Comparison of ENCODE assay signal across 10 cellular contexts in the genomic region with DNA sequence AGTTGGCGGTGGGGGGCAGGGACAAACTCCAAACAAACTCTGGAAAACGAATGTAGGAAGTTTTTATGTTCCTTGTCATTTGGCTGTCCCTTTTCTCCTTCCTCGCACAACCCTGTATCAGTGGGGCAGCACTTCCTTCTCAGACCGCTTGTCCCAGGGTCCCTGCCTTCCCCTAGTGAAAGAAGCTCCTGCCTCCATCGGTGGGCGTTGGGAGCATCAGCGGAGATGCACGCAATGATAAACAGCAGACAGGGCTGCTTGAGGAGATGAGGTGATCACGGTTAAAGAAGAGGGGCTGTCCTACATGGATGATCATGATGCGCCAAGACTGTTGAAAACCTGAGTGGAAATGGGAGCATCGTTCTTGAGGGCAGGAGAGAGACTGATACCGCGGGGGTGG. TPM values are rescaled to one million over a fixed set of nuclear protein-coding genes. Genes with fewer than 3 reads are reported as not detected.
DNase-seq lines count a peak whose midpoint lies in the region; ATAC-seq and TF ChIP-seq lines count a peak whose summit lies in the region.
"Had no signal": no experiment of that assay in that cellular context is flagged by ENCODE, and none has a peak within 500 bp of the region (broad histone marks: within the 10 kb centered on the region; RNA-seq: fewer than 3 reads in every experiment).

No MANE protein-coding gene starts in this region.

- no peaks in the 10 kb centered on the region for H3K36me3 Mint-ChIP-seq in WTC11
- H3K36me3 Mint-ChIP-seq in activated CD4-positive, alpha-beta T cell treated with anti-CD3 and anti-CD28 coated beads, Interleukin-2, amount 10 ng/mL, durations not matched to agents 24 days and 14 days (ENCODE audit: low read depth), result no peaks in the 10 kb centered on the region

- peaks cover 2% of the 10 kb centered on the region; the same call in 1 of the 2 replicates for H3K27me3 Mint-ChIP-seq in WTC11 (ENCODE audit: low read depth)
- H3K27me3 Mint-ChIP-seq in activated CD4-positive, alpha-beta T cell treated with anti-CD3 and anti-CD28 coated beads, Interleukin-2, amount 10 ng/mL, durations not matched to agents 24 days and 14 days, result peaks cover 19% of the 10 kb centered on the region

- H3K9me3 Mint-ChIP-seq in WTC11, result no peaks in the 10 kb centered on the region
- H3K9me3 Mint-ChIP-seq in activated CD4-positive, alpha-beta T cell treated with anti-CD3 and anti-CD28 coated beads, Interleukin-2, amount 10 ng/mL, durations not matched to agents 24 days and 14 days, result no peaks in the 10 kb centered on the region
- H3K9me3 Mint-ChIP-seq: central memory CD8-positive, alpha-beta T cell had no signal

- peak; percentile 29 for ATAC-seq in WTC11
- no peak for ATAC-seq in HG03342 (IDR thresholded peaks at IDR 0.05; ENCODE audit: unreplicated experiment)
- no peak for ATAC-seq in GM18517 (IDR thresholded peaks at IDR 0.05; ENCODE audit: unreplicated experiment)

- H3K27me3 ChIP-seq in osteoblast (ENCODE audit: insufficient read depth, low read length) (no peaks in the 10 kb centered on the region), uterus (no peaks in the 10 kb centered on the region)

- peak overlapping the region; percentile 83 for H3K27ac ChIP-seq in osteoblast (ENCODE audit: low read depth, low read length)
- peak overlapping the region; percentile 88 to 90 for H3K27ac ChIP-seq in uterus

- intact Hi-C loops in uterus (cut with DNase I; ENCODE audit: low total_unique reads), result loop anchor here (5.0 kb wide), 1 partner anchor 46 kb away; a partner anchor contains a TSS
- intact Hi-C loops in activated CD4-positive, alpha-beta T cell treated with anti-CD3 and anti-CD28 coated beads, Interleukin-2, amount 10 ng/mL, durations not matched to agents 24 days and 14 days (cut with micrococcal nuclease), result no loop called here

- peak overlapping the region; percentile 89 for H2AFZ ChIP-seq in osteoblast (ENCODE audit: low read length)

- no peaks in the 10 kb centered on the region for H4K20me1 ChIP-seq in osteoblast (ENCODE audit: insufficient read depth, low read length)

- peaks cover 17% of the 10 kb centered on the region for H3K4me1 Mint-ChIP-seq in WTC11
- no peaks in the 10 kb centered on the region for H3K4me1 Mint-ChIP-seq in activated CD4-positive, alpha-beta T cell treated with anti-CD3 and anti-CD28 coated beads, Interleukin-2, amount 10 ng/mL, durations not matched to agents 24 days and 14 days
- H3K4me1 Mint-ChIP-seq: central memory CD8-positive, alpha-beta T cell had no signal

- peaks cover 31% of the 10 kb centered on the region for H3K4me1 ChIP-seq in osteoblast (ENCODE audit: insufficient read depth, low read length)
- peaks cover 0 to 6% of the 10 kb centered on the region in 2 donors for H3K4me1 ChIP-seq in uterus

- peak overlapping the region; percentile 89 for H3K4me2 ChIP-seq in osteoblast (ENCODE audit: insufficient read depth, low read length)

- CTCF ChIA-PET in WTC11 (lab: Charles Lee), result interaction anchor here (0.6 to 3.2 kb wide), 16 partner anchors 9 to 192 kb away, joined by 3 to 48 read pairs (median 5); a partner anchor contains a TSS

- H3K4me3 ChIP-seq in foreskin fibroblast (ENCODE audit: low read depth in 1 of 2, low read length in 2 of 2) (peak overlapping the region; percentile 47 to 78), osteoblast (ENCODE audit: insufficient read depth, low read length) (peak overlapping the region; percentile 69), uterus (peak overlapping the region; percentile 40 to 49)

- H3K79me2 ChIP-seq in osteoblast (ENCODE audit: insufficient read depth, low read length), result no peaks in the 10 kb centered on the region

- no peak for TF ChIP-seq CTCF in WTC11 (IDR thresholded peaks at IDR 0.05)
- TF ChIP-seq CTCF in foreskin fibroblast (IDR thresholded peaks at IDR 0.05; ENCODE audit: low read depth, low read length), result no peak
- no peak for TF ChIP-seq CTCF in osteoblast (IDR thresholded peaks at IDR 0.05; ENCODE audit: extremely low read depth, low read depth, low read length)
- no peak for TF ChIP-seq CTCF in uterus (IDR thresholded peaks at IDR 0.05)

- TF ChIP-seq POLR2A in uterus (IDR thresholded peaks at IDR 0.05), result no peak

- H3K4me3 Mint-ChIP-seq in WTC11, result no peak overlapping the region
- H3K4me3 Mint-ChIP-seq in activated CD4-positive, alpha-beta T cell treated with anti-CD3 and anti-CD28 coated beads, Interleukin-2, amount 10 ng/mL, durations not matched to agents 24 days and 14 days, result no peak overlapping the region
- H3K4me3 Mint-ChIP-seq: central memory CD8-positive, alpha-beta T cell had no signal

- POLR2A ChIA-PET in WTC11 (lab: Charles Lee), result interaction anchor here (1.7 kb wide), 1 partner anchor 47 kb away, joined by 7 read pairs; no protein-coding TSS in a partner anchor

- H3K27ac Mint-ChIP-seq in WTC11, result no peak overlapping the region
- no peak overlapping the region for H3K27ac Mint-ChIP-seq in activated CD4-positive, alpha-beta T cell treated with anti-CD3 and anti-CD28 coated beads, Interleukin-2, amount 10 ng/mL, durations not matched to agents 24 days and 14 days

- DNase-seq in WTC11 (ENCODE audit: low spot score) (no peak), foreskin fibroblast (peak in 1 of 2 donors; percentile 22), osteoblast (ENCODE audit: insufficient read length, low spot score, missing footprints) (no peak), uterus (peak in 1 of 2 donors; percentile 36)
- no peak for DNase-seq in activated CD4-positive, alpha-beta T cell treated with anti-CD3 and anti-CD28 coated beads, Interleukin-2, amount 10 ng/mL, durations not matched to agents 24 days and 14 days
- DNase-seq: DND-41; stimulated activated naive CD4-positive, alpha-beta T cell had no signal

- no peaks in the 10 kb centered on the region for H3K9me3 ChIP-seq in osteoblast (ENCODE audit: low read depth, low read length)
- H3K9me3 ChIP-seq in uterus, result no peaks in the 10 kb centered on the region

- H3K36me3 ChIP-seq in osteoblast (ENCODE audit: insufficient read depth, low read length) (peaks cover 4% of the 10 kb centered on the region), uterus (no peaks in the 10 kb centered on the region)

TF ChIP-seq in WTC11, 78 proteins besides CTCF, POLR2A, EP300 and RAD21:
- TF ChIP-seq ELF4 (CRISPR knock-in tag; IDR thresholded peaks at IDR 0.05; ENCODE audit: low read depth), result no peak

RNA-seq across cellular contexts. Expression of a gene that starts 0.6 kb away (rescaled TPM):
- total RNA-seq in WTC11 (2021), result 6.2 to 8.8 TPM (median 7.6 TPM) in 3 replicates
- total RNA-seq in osteoblast, result 443 and 478 TPM in 2 replicates
- total RNA-seq in uterus, result 100 to 1,000 TPM; 172 to 554 (median 468) TPM
- 1.9 and 2.6 TPM in 2 replicates for total RNA-seq in activated CD4-positive, alpha-beta T cell treated with anti-CD3 and anti-CD28 coated beads, Interleukin-2, amount 10 ng/mL, durations not matched to agents 24 days and 14 days

RNA-seq across cellular contexts. Expression of a gene that starts 31.1 kb away (rescaled TPM):
- total RNA-seq in WTC11 (2021), result 8.4 to 9.8 TPM (median 8.9 TPM) in 3 replicates
- 313 and 330 TPM in 2 replicates for total RNA-seq in osteoblast
- 100 to 1,000 TPM; 128 to 571 (median 411) TPM for total RNA-seq in uterus
- 1.4 and 2.5 TPM in 2 replicates for total RNA-seq in activated CD4-positive, alpha-beta T cell treated with anti-CD3 and anti-CD28 coated beads, Interleukin-2, amount 10 ng/mL, durations not matched to agents 24 days and 14 days

RNA-seq across cellular contexts. Expression of a gene that starts 42.9 kb away (rescaled TPM):
- total RNA-seq in WTC11 (2021) (35.3 to 40.0 TPM (median 36.2 TPM) in 3 replicates), osteoblast (20.3 and 23.6 TPM in 2 replicates), uterus (10 to 100 TPM; 10.2 to 45.1 (median 17.1) TPM)
- total RNA-seq in activated CD4-positive, alpha-beta T cell treated with anti-CD3 and anti-CD28 coated beads, Interleukin-2, amount 10 ng/mL, durations not matched to agents 24 days and 14 days, result 29.2 and 29.5 TPM in 2 replicates

RNA-seq across cellular contexts. Expression of a gene that starts 47.9 kb away (rescaled TPM):
- total RNA-seq in WTC11 (2021) (17.7 to 23.7 TPM (median 22.9 TPM) in 3 replicates), osteoblast (63.7 and 67.5 TPM in 2 replicates), uterus (100 to 1,000 TPM in 1 of 4 donors, 10 to 100 TPM in 3; 15.4 to 121 (median 37.4) TPM)
- 19.8 and 23.0 TPM in 2 replicates for total RNA-seq in activated CD4-positive, alpha-beta T cell treated with anti-CD3 and anti-CD28 coated beads, Interleukin-2, amount 10 ng/mL, durations not matched to agents 24 days and 14 days

Comparison
In these comparisons a context has a peak if more than half of its experiments do, and no peak if none do; other contexts are left out.
1. RNA of a gene that starts 0.6 kb away (total RNA-seq): 172 to 554 TPM in uterus and 443 to 478 TPM in osteoblast; 6.2 to 8.8 TPM in WTC11 and 1.9 to 2.6 TPM in activated CD4-positive, alpha-beta T cell treated with anti-CD3 and anti-CD28 coated beads, Interleukin-2, amount 10 ng/mL, durations not matched to agents 24 days and 14 days; every median in the first group is over 10 times any median in the second.
2. RNA of a gene that starts 31.1 kb away (total RNA-seq): 128 to 571 TPM in uterus and 313 to 330 TPM in osteoblast; 8.4 to 9.8 TPM in WTC11 and 1.4 to 2.5 TPM in activated CD4-positive, alpha-beta T cell treated with anti-CD3 and anti-CD28 coated beads, Interleukin-2, amount 10 ng/mL, durations not matched to agents 24 days and 14 days; every median in the first group is over 10 times any median in the second.
3. Peak in every context shown above with its lines, with median percentiles within 50 percentile points of each other: H3K4me3 ChIP-seq.